ENCODE assay signal across 9 cellular contexts in genomic region chr11:117875397-117876048, GRCh38. TPM values are rescaled to one million over a fixed set of nuclear protein-coding genes. Genes with fewer than 3 reads are reported as not detected.
DNase-seq lines count a peak whose midpoint lies in the region; ATAC-seq and TF ChIP-seq lines count a peak whose summit lies in the region.
"Had no signal": no experiment of that assay in that cellular context is flagged by ENCODE, and none has a peak within 500 bp of the region (broad histone marks: within the 10 kb centered on the region; RNA-seq: fewer than 3 reads in every experiment).

No MANE protein-coding gene starts in this region.

- H3K27me3 ChIP-seq in skeletal muscle tissue (ENCODE audit: control insufficient read depth in 3 of 3, insufficient read depth in 3 of 3, low read length in 3 of 3), result peaks cover 33 to 76% (median 42%) of the 10 kb centered on the region in 3 donors

- H3K9me3 ChIP-seq in skeletal muscle tissue (ENCODE audit: control insufficient read depth in 3 of 3, low read length in 3 of 3), result no peaks in the 10 kb centered on the region

- H3K27ac ChIP-seq in skeletal muscle tissue (ENCODE audit: low read depth, low read length), result no peak overlapping the region
- H3K27ac ChIP-seq: C4-2B had no signal

- intact Hi-C loops in left ventricle myocardium superior (cut with micrococcal nuclease), result no loop called here

- H3K4me3 ChIP-seq in skeletal muscle tissue (ENCODE audit: low read length in 3 of 3), result peak overlapping the region; percentile 62 to 72 (median 72)

- no peaks in the 10 kb centered on the region for H3K36me3 ChIP-seq in skeletal muscle tissue (ENCODE audit: control insufficient read depth in 3 of 3, insufficient read depth in 3 of 3, low read length in 3 of 3)

- no peak for TF ChIP-seq CTCF in GM10266 (IDR thresholded peaks at IDR 0.05; ENCODE audit: control insufficient read depth, insufficient read depth, low read depth, missing control alignments)

- H3K9ac ChIP-seq in skeletal muscle tissue (ENCODE audit: low read depth in 1 of 3, low read length in 3 of 3), result peak overlapping the region in 2 of 3 donors; percentile 62 to 74

- ATAC-seq in left ventricle myocardium superior (peak; percentile 8), GM19463 (IDR thresholded peaks at IDR 0.05; ENCODE audit: unreplicated experiment) (no peak), GM19397 (IDR thresholded peaks at IDR 0.05; ENCODE audit: unreplicated experiment) (no peak)

- H3K4me1 ChIP-seq in skeletal muscle tissue (ENCODE audit: control insufficient read depth in 3 of 3, insufficient read depth in 3 of 3, low read length in 3 of 3), result peaks cover 34 to 43% (median 35%) of the 10 kb centered on the region in 3 donors

- DNase-seq in NCI-H82 (lab: John Stamatoyannopoulos, UW), result peak; percentile 39
- DNase-seq in NCI-H82 treated with DMSO at 0.1 percent for 48 hours (lab: John Stamatoyannopoulos, UW; ENCODE audit: unreplicated experiment), result no peak
- DNase-seq in activated CD8-positive, alpha-beta memory T cell treated with anti-CD3 and anti-CD28 coated beads for 24 hours, result peak; percentile 69
- DNase-seq in left ventricle myocardium superior, result peak; percentile 54
- no peak for DNase-seq in GM10266 (ENCODE audit: extremely low spot score)

RNA-seq across cellular contexts. Expression of gene FXYD6, which starts 0.9 kb away (rescaled TPM):
- 35.4 TPM for total RNA-seq in left ventricle myocardium superior
- total RNA-seq in skeletal muscle tissue, result 23.5 TPM

RNA-seq across cellular contexts. Expression of gene FXYD2, which starts 51.0 kb away (rescaled TPM):
- total RNA-seq in left ventricle myocardium superior (1.4 TPM), skeletal muscle tissue (1.0 TPM)

RNA-seq across cellular contexts. Expression of gene TMPRSS13, which starts 53.7 kb away (rescaled TPM):
- total RNA-seq in left ventricle myocardium superior, result 0.15 TPM
- not detected for total RNA-seq in skeletal muscle tissue

Comparison
In these comparisons a context has a peak if more than half of its experiments do, and no peak if none do; other contexts are left out.
1. DNase-seq: peak in NCI-H82 (single experiment), activated CD8-positive, alpha-beta memory T cell treated with anti-CD3 and anti-CD28 coated beads for 24 hours (single experiment) and left ventricle myocardium superior (single experiment); none in NCI-H82 treated with DMSO at 0.1 percent for 48 hours (single experiment) and GM10266 (single experiment).